ENCODE assay signal across 8 cellular contexts in genomic region chr22:29310863-29311339, GRCh38. TPM values are rescaled to one million over a fixed set of nuclear protein-coding genes. Genes with fewer than 3 reads are reported as not detected.
DNase-seq lines count a peak whose midpoint lies in the region; ATAC-seq, FAIRE-seq and TF ChIP-seq lines count a peak whose summit lies in the region.

No MANE protein-coding gene starts in this region.

- H4K91ac ChIP-seq in H1 (replicated peaks; ENCODE audit: insufficient read length, low read length) (no peak overlapping the region), mesenchymal stem cell (ENCODE audit: low read length) (no peak overlapping the region)

- H3K27ac ChIP-seq in H1 (ENCODE audit: low read depth, low read length) (no peak overlapping the region; the same call in 1 of the 2 replicates), mesenchymal stem cell (ENCODE audit: low read length, poor library complexity, severe bottlenecking) (no peak overlapping the region)

- POLR2A ChIA-PET in H1 (lab: Charles Lee; ENCODE audit: partially characterized antibody) = interaction anchor here (0.7 to 4.4 kb wide), 6 partner anchors 9 to 56 kb away, joined by 3 to 44 read pairs (median 4); partner anchors contain the start of gene EWSR1

- H2BK12ac ChIP-seq in H1 (ENCODE audit: low read depth, low read length) (no peak overlapping the region), mesenchymal stem cell (ENCODE audit: low read length in 2 of 2) (peak overlapping the region in 1 of 2 experiments; percentile 2)

- no peak for TF ChIP-seq CTCF in H1 (IDR thresholded peaks at IDR 0.05; ENCODE audit: control extremely low read depth in 1 of 3, insufficient read depth in 1 of 3, low read depth in 1 of 3, low read length in 3 of 3)

- H3K18ac ChIP-seq in H1 (ENCODE audit: extremely low read depth, low read length) (no peak overlapping the region), mesenchymal stem cell (ENCODE audit: low read depth in 1 of 2, low read length in 2 of 2) (peak overlapping the region in 1 of 2 experiments; percentile 69)

- H3K9ac ChIP-seq in H1 (replicated peaks in 1 of 4; ENCODE audit: extremely low read depth in 1 of 4, low read depth in 3 of 4, low read length in 3 of 4) (no peak overlapping the region), mesenchymal stem cell (ENCODE audit: low read length) (peak overlapping the region; percentile 89)

- peaks cover 6 to 13% of the 10 kb centered on the region in 2 experiments for H4K20me1 ChIP-seq in H1 (replicated peaks in 1 of 2; ENCODE audit: control insufficient read depth in 1 of 2, insufficient read depth in 2 of 2, low read length in 2 of 2)

- H2BK5ac ChIP-seq in H1 (ENCODE audit: low read depth, low read length) (0 out of 2 replicates have a peak overlapping the region, but pooled peaks have one; percentile 52), mesenchymal stem cell (ENCODE audit: low read depth, low read length, poor library complexity, severe bottlenecking) (no peak overlapping the region)

- H2AFZ ChIP-seq in H1 (ENCODE audit: low read length) (no peak overlapping the region), mesenchymal stem cell (ENCODE audit: low read depth, low read length) (no peak overlapping the region)

- H3K9me3 ChIP-seq in H1 (ENCODE audit: insufficient read depth in 2 of 2, low read depth in 1 of 2, low read length in 1 of 2) = peaks cover 3 to 7% of the 10 kb centered on the region in 2 experiments; a peak in 3 of 4 replicates
- no peaks in the 10 kb centered on the region for H3K9me3 ChIP-seq in mesenchymal stem cell (ENCODE audit: control insufficient read depth, low read length)

- peaks cover 12% of the 10 kb centered on the region; the same call in 1 of the 2 replicates for H3K23me2 ChIP-seq in H1 (ENCODE audit: low read depth, low read length)

- H2BK20ac ChIP-seq in H1 (ENCODE audit: low read length) = no peak overlapping the region

- H3K27me3 ChIP-seq in H1 (replicated peaks in 1 of 4; ENCODE audit: control insufficient read depth in 3 of 4, extremely low read depth in 1 of 4, insufficient read depth in 3 of 4, low read length in 3 of 4) = peaks cover 26 to 39% (median 31%) of the 10 kb centered on the region in 4 experiments
- H3K27me3 ChIP-seq in mesenchymal stem cell (ENCODE audit: control insufficient read depth in 1 of 2, insufficient read depth in 1 of 2, low read length in 2 of 2) = peaks cover 17 to 30% of the 10 kb centered on the region in 2 experiments

- no peak overlapping the region for H4K8ac ChIP-seq in H1 (ENCODE audit: extremely low read depth, insufficient read depth, low read length)
- no peak overlapping the region for H4K8ac ChIP-seq in mesenchymal stem cell (ENCODE audit: low read length)

- no peak overlapping the region for H2BK120ac ChIP-seq in H1 (replicated peaks; ENCODE audit: low read depth, low read length)
- no peak overlapping the region for H2BK120ac ChIP-seq in mesenchymal stem cell (ENCODE audit: low read depth, low read length)

- H3K79me1 ChIP-seq in H1 (ENCODE audit: low read depth, low read length) = no peaks in the 10 kb centered on the region
- peaks cover 23% of the 10 kb centered on the region for H3K79me1 ChIP-seq in mesenchymal stem cell (replicated peaks; ENCODE audit: low read length, poor library complexity, severe bottlenecking)

- DNase-seq in GF-D8 (lab: John Stamatoyannopoulos, UW) (peak; percentile 60), NCI-H1105 (lab: John Stamatoyannopoulos, UW) (peak; percentile 51), H1 (ENCODE audit: low read depth in 1 of 2, low spot score in 2 of 2) (peak in 1 of 2 experiments; percentile 82), mesenchymal stem cell (peak; percentile 98)
- peak; percentile 41 for DNase-seq in activated CD4-positive, alpha-beta T cell treated with anti-CD3 and anti-CD28 coated beads, Interleukin-2, amount 50 U/mL, for 1 hour
- DNase-seq in stimulated activated CD8-positive, alpha-beta memory T cell treated with anti-CD3 and anti-CD28 coated beads, Interleukin-12 subunit alpha, Interleukin-12 subunit beta, amount 100 ng/mL, for 24 hours (ENCODE audit: extremely low read depth) = peak; percentile 31

- H3K23ac ChIP-seq in H1 (ENCODE audit: insufficient read length) = no peak overlapping the region
- H3K23ac ChIP-seq in mesenchymal stem cell (ENCODE audit: low read length in 2 of 2) = no peak overlapping the region

- H3K79me2 ChIP-seq in H1 (ENCODE audit: control insufficient read depth in 1 of 2, insufficient read depth in 2 of 2, low read length in 2 of 2) = no peaks in the 10 kb centered on the region

- CTCF ChIA-PET in H1 (lab: Charles Lee; ENCODE audit: partially characterized antibody) = interaction anchor here (1.1 to 4.1 kb wide), 8 partner anchors 8 to 65 kb away, joined by 3 to 41 read pairs (median 4); no protein-coding TSS in a partner anchor

- no peak for TF ChIP-seq RAD21 in H1 (IDR thresholded peaks at IDR 0.05 in 1 of 2, conservative IDR thresholded peaks at IDR 0.05 in 1 of 2; ENCODE audit: low read depth in 2 of 2, low read length in 2 of 2)

- H3K4me3 ChIP-seq in H1 (ENCODE audit: extremely low read depth in 1 of 4, insufficient read depth in 2 of 4, low read depth in 3 of 4, low read length in 4 of 4) (no peak overlapping the region), mesenchymal stem cell (ENCODE audit: insufficient read depth in 1 of 2, low read depth in 1 of 2, low read length in 2 of 2) (peak overlapping the region in 1 of 2 experiments; percentile 61)

- ATAC-seq in GM19035 (IDR thresholded peaks at IDR 0.05; ENCODE audit: unreplicated experiment) (no peak), HG02588 (IDR thresholded peaks at IDR 0.05; ENCODE audit: unreplicated experiment) (no peak)

- H3K4me1 ChIP-seq in H1 (replicated peaks in 1 of 4; ENCODE audit: control insufficient read depth in 3 of 4, insufficient read depth in 4 of 4, low read length in 3 of 4) (peaks cover 0 to 18% (median 13%) of the 10 kb centered on the region in 4 experiments; a peak in 6 of 7 replicates), mesenchymal stem cell (ENCODE audit: control insufficient read depth, insufficient read depth, low read depth, low read length) (peaks cover 62% of the 10 kb centered on the region)

- H2BK15ac ChIP-seq in H1 (ENCODE audit: low read length) = peak overlapping the region; percentile 29; the same call in 1 of the 2 replicates
- H2BK15ac ChIP-seq in mesenchymal stem cell (ENCODE audit: low read depth, poor library complexity, severe bottlenecking) = no peak overlapping the region

- no peak overlapping the region for H3K4ac ChIP-seq in H1 (replicated peaks; ENCODE audit: insufficient read length, low read depth, low read length)
- H3K4ac ChIP-seq in mesenchymal stem cell (ENCODE audit: low read depth in 1 of 2, low read length in 2 of 2) = no peak overlapping the region

- 61% methylated on average over 15 of the region's 18 CpGs; no CpG with 5 or more reads in 1 of the 2 experiments for WGBS in H1 (ENCODE audit: extremely low coverage in 1 of 2, insufficient coverage in 1 of 2, insufficient read length in 1 of 2, insufficient replicate concordance in 2 of 2, low coverage in 1 of 2, low lambda C conversion rate in 2 of 2, missing lambda C conversion rate in 1 of 2), 2 experiments
- 26% methylated on average over 18 of the region's 18 CpGs for WGBS in mesenchymal stem cell

- no peak for FAIRE-seq in H1 (lab: Jason Lieb, UNC)

- no peak overlapping the region for H3K56ac ChIP-seq in H1 (replicated peaks; ENCODE audit: insufficient read length, low read depth, low read length)

- H3K14ac ChIP-seq in H1 (ENCODE audit: insufficient read length) (no peak overlapping the region), mesenchymal stem cell (ENCODE audit: low read length in 2 of 2) (no peak overlapping the region)

- TF ChIP-seq EP300 in H1 (IDR thresholded peaks at IDR 0.05; ENCODE audit: borderline replicate concordance in 1 of 2, low read depth in 2 of 2, low read length in 2 of 2) = no peak

- no peak overlapping the region for H3K4me2 ChIP-seq in H1 (ENCODE audit: insufficient read depth in 1 of 2, low read depth in 2 of 2, low read length in 2 of 2)
- peak overlapping the region; percentile 34 for H3K4me2 ChIP-seq in mesenchymal stem cell (ENCODE audit: low read length, poor library complexity, severe bottlenecking)

- no peak for TF ChIP-seq POLR2A in H1 (IDR thresholded peaks at IDR 0.05; ENCODE audit: control extremely low read depth in 1 of 2, low read depth in 2 of 2, low read length in 2 of 2)

- peaks cover 0 to 12% (median 0%) of the 10 kb centered on the region in 4 experiments; a peak in 1 of 8 replicates for H3K36me3 ChIP-seq in H1 (ENCODE audit: control insufficient read depth in 2 of 4, insufficient read depth in 4 of 4, low read length in 3 of 4)
- peaks cover 4 to 43% of the 10 kb centered on the region in 2 experiments for H3K36me3 ChIP-seq in mesenchymal stem cell (ENCODE audit: control insufficient read depth in 1 of 2, insufficient read depth in 2 of 2, low read depth in 1 of 2, low read length in 2 of 2)

- no peak overlapping the region for H4K5ac ChIP-seq in H1 (ENCODE audit: insufficient read length, low read depth, low read length)

- H2AK5ac ChIP-seq in H1 (ENCODE audit: low read depth, low read length) (no peak overlapping the region), mesenchymal stem cell (ENCODE audit: low read length, severe bottlenecking) (no peak overlapping the region)

RNA-seq across cellular contexts. Expression of gene GAS2L1, which starts 4.5 kb away (rescaled TPM):
- 9.7 and 10.1 TPM in 2 replicates for total RNA-seq in H1 (2021; fragmentation: NEBNext Ultra II Directional; extraction: Animal tissue kit (Norgen Biotek cat#: 25700))
- 3.6 and 6.8 TPM in 2 replicates for polyA plus RNA-seq in H1 (2011; rRNA removed)
- 3.9 TPM for polyA plus RNA-seq in H1 (2011; cell fraction: cytosol; rRNA removed)
- polyA plus RNA-seq in H1 (2011; cell fraction: nucleus; rRNA removed) = 16.7 TPM
- polyA plus RNA-seq in H1 (2012, experiment 1 of 2) = 4.0 to 5.7 TPM (median 5.3 TPM) in 4 replicates
- 4.1 TPM for polyA plus RNA-seq in H1 (2012, experiment 2 of 2)
- 8.9 TPM for polyA plus RNA-seq in H1 (2013, experiment 1 of 2)
- polyA plus RNA-seq in H1 (2013, experiment 2 of 2) = 8.0 TPM
- 1.3 and 2.9 TPM in 2 replicates for polyA minus RNA-seq in H1 (2011; rRNA and poly(A)+ RNA removed)
- 2.5 TPM for polyA minus RNA-seq in H1 (2011; cell fraction: cytosol; rRNA and poly(A)+ RNA removed)
- polyA minus RNA-seq in H1 (2011; cell fraction: nucleus; rRNA and poly(A)+ RNA removed) = 3.7 TPM
- polyA plus RNA-seq in mesenchymal stem cell (2013, experiment 1 of 2) = 21.8 TPM
- polyA plus RNA-seq in mesenchymal stem cell (2013, experiment 2 of 2) = 22.6 TPM

RNA-seq across cellular contexts. Expression of gene RASL10A, which starts 4.6 kb away (rescaled TPM):
- total RNA-seq in H1 (2021; fragmentation: NEBNext Ultra II Directional; extraction: Animal tissue kit (Norgen Biotek cat#: 25700)) = 1.4 and 1.5 TPM in 2 replicates
- 1.1 and 1.6 TPM in 2 replicates for polyA plus RNA-seq in H1 (2011; rRNA removed)
- polyA plus RNA-seq in H1 (2011; cell fraction: cytosol; rRNA removed) = 1.0 TPM
- polyA plus RNA-seq in H1 (2011; cell fraction: nucleus; rRNA removed) = 2.4 TPM
- 0.26 to 0.58 TPM (median 0.39 TPM) in 4 replicates for polyA plus RNA-seq in H1 (2012, experiment 1 of 2)
- 0.21 TPM for polyA plus RNA-seq in H1 (2012, experiment 2 of 2)
- 1.1 TPM for polyA plus RNA-seq in H1 (2013, experiment 1 of 2)
- 1.0 TPM for polyA plus RNA-seq in H1 (2013, experiment 2 of 2)
- polyA minus RNA-seq in H1 (2011; rRNA and poly(A)+ RNA removed) = not detected in 2 replicates
- polyA minus RNA-seq in H1 (2011; cell fraction: cytosol; rRNA and poly(A)+ RNA removed) = not detected
- polyA minus RNA-seq in H1 (2011; cell fraction: nucleus; rRNA and poly(A)+ RNA removed) = 0.80 TPM
- polyA plus RNA-seq in mesenchymal stem cell (2013, experiment 1 of 2) = 0.06 TPM
- polyA plus RNA-seq in mesenchymal stem cell (2013, experiment 2 of 2) = 0.04 TPM

RNA-seq across cellular contexts. Expression of gene EWSR1, which starts 42.8 kb away (rescaled TPM):
- 385 and 387 TPM in 2 replicates for total RNA-seq in H1 (2021; fragmentation: NEBNext Ultra II Directional; extraction: Animal tissue kit (Norgen Biotek cat#: 25700))
- polyA plus RNA-seq in H1 (2011; rRNA removed) = 646 and 930 TPM in 2 replicates
- polyA plus RNA-seq in H1 (2011; cell fraction: cytosol; rRNA removed) = 525 TPM
- polyA plus RNA-seq in H1 (2011; cell fraction: nucleus; rRNA removed) = 1,044 TPM
- 380 to 507 TPM (median 400 TPM) in 4 replicates for polyA plus RNA-seq in H1 (2012, experiment 1 of 2)
- polyA plus RNA-seq in H1 (2012, experiment 2 of 2) = 92.9 TPM
- polyA plus RNA-seq in H1 (2013, experiment 1 of 2) = 297 TPM
- polyA plus RNA-seq in H1 (2013, experiment 2 of 2) = 268 TPM
- 575 and 704 TPM in 2 replicates for polyA minus RNA-seq in H1 (2011; rRNA and poly(A)+ RNA removed)
- polyA minus RNA-seq in H1 (2011; cell fraction: cytosol; rRNA and poly(A)+ RNA removed) = 228 TPM
- 291 TPM for polyA minus RNA-seq in H1 (2011; cell fraction: nucleus; rRNA and poly(A)+ RNA removed)
- 174 TPM for polyA plus RNA-seq in mesenchymal stem cell (2013, experiment 1 of 2)
- 172 TPM for polyA plus RNA-seq in mesenchymal stem cell (2013, experiment 2 of 2)

RNA-seq across cellular contexts. Expression of gene RHBDD3, which starts 43.1 kb away (rescaled TPM):
- 72.1 and 75.7 TPM in 2 replicates for total RNA-seq in H1 (2021; fragmentation: NEBNext Ultra II Directional; extraction: Animal tissue kit (Norgen Biotek cat#: 25700))
- polyA plus RNA-seq in H1 (2011; rRNA removed) = 117 and 171 TPM in 2 replicates
- 128 TPM for polyA plus RNA-seq in H1 (2011; cell fraction: cytosol; rRNA removed)
- 161 TPM for polyA plus RNA-seq in H1 (2011; cell fraction: nucleus; rRNA removed)
- 64.0 to 89.1 TPM (median 81.6 TPM) in 4 replicates for polyA plus RNA-seq in H1 (2012, experiment 1 of 2)
- polyA plus RNA-seq in H1 (2012, experiment 2 of 2) = 70.6 TPM
- polyA plus RNA-seq in H1 (2013, experiment 1 of 2) = 69.3 TPM
- 69.0 TPM for polyA plus RNA-seq in H1 (2013, experiment 2 of 2)
- polyA minus RNA-seq in H1 (2011; rRNA and poly(A)+ RNA removed) = 20.8 and 28.6 TPM in 2 replicates
- polyA minus RNA-seq in H1 (2011; cell fraction: cytosol; rRNA and poly(A)+ RNA removed) = 29.9 TPM
- polyA minus RNA-seq in H1 (2011; cell fraction: nucleus; rRNA and poly(A)+ RNA removed) = 42.7 TPM
- 22.5 TPM for polyA plus RNA-seq in mesenchymal stem cell (2013, experiment 1 of 2)
- polyA plus RNA-seq in mesenchymal stem cell (2013, experiment 2 of 2) = 22.7 TPM
